ENCODE assay signal across 16 cellular contexts in the genomic region with DNA sequence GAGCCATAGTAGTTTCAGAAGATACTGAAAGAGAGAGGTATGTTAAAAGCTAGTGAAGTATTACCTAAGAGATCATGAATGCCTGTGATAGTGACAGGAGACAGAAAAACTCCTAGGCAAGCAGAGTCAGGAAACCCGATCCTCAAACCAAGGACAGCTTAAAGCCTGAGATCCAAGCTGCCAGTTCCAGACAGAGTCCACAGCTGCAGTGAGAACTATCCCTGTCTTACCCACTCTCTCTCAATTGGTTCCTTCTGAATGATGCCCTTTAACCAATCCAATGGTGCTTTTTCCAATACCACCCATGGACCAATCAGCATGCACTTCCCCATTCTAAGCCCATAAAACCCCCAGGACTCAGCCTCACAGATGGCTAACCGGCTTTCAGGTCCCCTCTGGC.
DNase-seq lines count a peak whose midpoint lies in the region; ATAC-seq, FAIRE-seq and TF ChIP-seq lines count a peak whose summit lies in the region.
"Had no signal": no experiment of that assay in that cellular context is flagged by ENCODE, and none has a peak within 500 bp of the region (broad histone marks: within the 10 kb centered on the region; RNA-seq: fewer than 3 reads in every experiment).

No MANE protein-coding gene starts in this region.

- no peak overlapping the region for H3K18ac ChIP-seq in H1 (ENCODE audit: extremely low read depth, low read length)

- no peaks in the 10 kb centered on the region for H4K20me1 ChIP-seq in GM23338 (replicated peaks; ENCODE audit: insufficient read depth)
- H4K20me1 ChIP-seq in Karpas-422 (ENCODE audit: insufficient read depth, low read depth, low read length), result no peaks in the 10 kb centered on the region
- no peaks in the 10 kb centered on the region for H4K20me1 ChIP-seq in H1 (replicated peaks in 1 of 2; ENCODE audit: control insufficient read depth in 1 of 2, insufficient read depth in 2 of 2, low read length in 2 of 2)

- TF ChIP-seq POLR2A in H1 (IDR thresholded peaks at IDR 0.05; ENCODE audit: control extremely low read depth in 1 of 2, low read depth in 2 of 2, low read length in 2 of 2), result no peak

- in situ Hi-C loops in ACHN (cut with HindIII; ENCODE audit: low pct_ligation_motif_present, low pct_unique_long_range_greater_than_20kb, low sequenced_read_pairs), result no loop called here

- no peak overlapping the region for H2BK15ac ChIP-seq in H1 (ENCODE audit: low read length)

- no peaks in the 10 kb centered on the region for H3F3A ChIP-seq in GM23338 (replicated peaks; ENCODE audit: low read depth)

- H2AK5ac ChIP-seq in H1 (ENCODE audit: low read depth, low read length), result no peak overlapping the region

- no peak overlapping the region for H3K4me3 Mint-ChIP-seq in GM23338
- H3K4me3 Mint-ChIP-seq in nephron progenitor cell, result no peak overlapping the region
- H3K4me3 Mint-ChIP-seq: CD14-positive monocyte had no signal

- H2AFZ ChIP-seq in GM23338 (0 out of 2 replicates have a peak overlapping the region, but pooled peaks have one; percentile 45), Karpas-422 (ENCODE audit: low read length) (peak overlapping the region; percentile 67; the same call in 1 of the 2 replicates), H1 (ENCODE audit: low read length) (peak overlapping the region; percentile 87; the same call in 1 of the 2 replicates)

- H4K91ac ChIP-seq in H1 (replicated peaks; ENCODE audit: insufficient read length, low read length), result no peak overlapping the region

- no peak overlapping the region for H2BK20ac ChIP-seq in H1 (ENCODE audit: low read length)

- TF ChIP-seq CTCF in GM23338 (conservative IDR thresholded peaks at IDR 0.05; ENCODE audit: low read depth in 2 of 2) (no peak), H1 (IDR thresholded peaks at IDR 0.05; ENCODE audit: control extremely low read depth in 1 of 3, insufficient read depth in 1 of 3, low read depth in 1 of 3, low read length in 3 of 3) (no peak), nephron progenitor cell (IDR thresholded peaks at IDR 0.05) (no peak), tibial artery (IDR thresholded peaks at IDR 0.05) (no peak)

- no peak overlapping the region for H2BK12ac ChIP-seq in H1 (ENCODE audit: low read depth, low read length)

- H3K79me2 ChIP-seq in GM23338 (replicated peaks; ENCODE audit: insufficient read depth) (no peaks in the 10 kb centered on the region), Karpas-422 (ENCODE audit: low read length) (no peaks in the 10 kb centered on the region), H1 (ENCODE audit: control insufficient read depth in 1 of 2, insufficient read depth in 2 of 2, low read length in 2 of 2) (no peaks in the 10 kb centered on the region)

- intact Hi-C loops in tibial artery (cut with DNase I; ENCODE audit: low total_unique reads), result no loop called here

- H3K27ac ChIP-seq in GM23338 (ENCODE audit: low read depth) (no peak overlapping the region), Karpas-422 (ENCODE audit: low read length) (no peak overlapping the region), H1 (ENCODE audit: low read depth, low read length) (no peak overlapping the region), tibial artery (no peak overlapping the region)

- no peaks in the 10 kb centered on the region for H3K23me2 ChIP-seq in H1 (ENCODE audit: low read depth, low read length)

- no peak overlapping the region for H3K9ac ChIP-seq in Karpas-422 (ENCODE audit: low read length)
- H3K9ac ChIP-seq in H1 (replicated peaks in 1 of 4; ENCODE audit: extremely low read depth in 1 of 4, low read depth in 3 of 4, low read length in 3 of 4), result no peak overlapping the region

- no peak overlapping the region for H3K4me3 ChIP-seq in GM23338
- H3K4me3 ChIP-seq in Karpas-422 (ENCODE audit: low read length), result no peak overlapping the region
- no peak overlapping the region for H3K4me3 ChIP-seq in H1 (ENCODE audit: extremely low read depth in 1 of 4, insufficient read depth in 2 of 4, low read depth in 3 of 4, low read length in 4 of 4)
- no peak overlapping the region for H3K4me3 ChIP-seq in tibial artery
- H3K4me3 ChIP-seq: K562 had no signal

- no peak overlapping the region for H4K5ac ChIP-seq in H1 (ENCODE audit: insufficient read length, low read depth, low read length)

- peak; percentile 32 for FAIRE-seq in H1 (lab: Jason Lieb, UNC)
- FAIRE-seq: K562 had no signal

- H2BK5ac ChIP-seq in H1 (ENCODE audit: low read depth, low read length), result no peak overlapping the region

- no peaks in the 10 kb centered on the region for H3K4me1 Mint-ChIP-seq in GM23338
- peaks cover 10% of the 10 kb centered on the region for H3K4me1 Mint-ChIP-seq in nephron progenitor cell
- H3K4me1 Mint-ChIP-seq: CD14-positive monocyte had no signal

- no peaks in the 10 kb centered on the region for H3K79me1 ChIP-seq in H1 (ENCODE audit: low read depth, low read length)

- TF ChIP-seq EP300 in H1 (IDR thresholded peaks at IDR 0.05; ENCODE audit: borderline replicate concordance in 1 of 2, low read depth in 2 of 2, low read length in 2 of 2), result no peak

- H3K27ac Mint-ChIP-seq in GM23338, result no peak overlapping the region
- H3K27ac Mint-ChIP-seq in nephron progenitor cell, result peak overlapping the region; percentile 52
- H3K27ac Mint-ChIP-seq: CD14-positive monocyte had no signal

- no peaks in the 10 kb centered on the region for H3K9me2 ChIP-seq in GM23338 (ENCODE audit: insufficient read depth)
- no peaks in the 10 kb centered on the region for H3K9me2 ChIP-seq in Karpas-422 (replicated peaks; ENCODE audit: insufficient read depth, low read length)

- no peak overlapping the region for H3K4ac ChIP-seq in H1 (replicated peaks; ENCODE audit: insufficient read length, low read depth, low read length)

- no peak for TF ChIP-seq RAD21 in H1 (IDR thresholded peaks at IDR 0.05 in 1 of 2, conservative IDR thresholded peaks at IDR 0.05 in 1 of 2; ENCODE audit: low read depth in 2 of 2, low read length in 2 of 2)

- H3K27me3 Mint-ChIP-seq in GM23338 (ENCODE audit: insufficient read depth, low read depth, poor library complexity) (no peaks in the 10 kb centered on the region), nephron progenitor cell (ENCODE audit: low read depth, poor library complexity) (no peaks in the 10 kb centered on the region)

- no peak overlapping the region for H2BK120ac ChIP-seq in H1 (replicated peaks; ENCODE audit: low read depth, low read length)

- peak; percentile 41; the same call in 1 of the 3 replicates for ATAC-seq in GM23338
- ATAC-seq: K562, Panc1 had no signal

- H3K9me3 Mint-ChIP-seq in GM23338 (no peaks in the 10 kb centered on the region; the same call in 2 of the 3 replicates), nephron progenitor cell (peaks cover under 1% of the 10 kb centered on the region)

- no peak overlapping the region for H3K56ac ChIP-seq in H1 (replicated peaks; ENCODE audit: insufficient read length, low read depth, low read length)

- WGBS in H1 (ENCODE audit: extremely low coverage in 1 of 2, insufficient coverage in 1 of 2, insufficient read length in 1 of 2, insufficient replicate concordance in 2 of 2, low coverage in 1 of 2, low lambda C conversion rate in 2 of 2, missing lambda C conversion rate in 1 of 2), 2 experiments, result 86% methylated on average over 2 of the region's 2 CpGs; no CpG with 5 or more reads in 1 of the 2 experiments

- DNase-seq in GM23338 (ENCODE audit: low spot score), result peak; percentile 19
- DNase-seq in Karpas-422, result no peak
- DNase-seq in H1 (ENCODE audit: low read depth in 1 of 2, low spot score in 2 of 2), result no peak
- peak; percentile 7 for DNase-seq in nephron progenitor cell
- DNase-seq in NAMALWA (ENCODE audit: low spot score), result no peak
- DNase-seq in tibial artery, result no peak
- DNase-seq in ACHN, result no peak
- DNase-seq: AML-193, DMS153, NCI-H1092, NCI-H1694 treated with DMSO at 0.1 percent for 48 hours, NCI-H510A, NCI-H774 had no signal

- no peaks in the 10 kb centered on the region for H3K36me3 ChIP-seq in GM23338 (ENCODE audit: insufficient read depth)
- H3K36me3 ChIP-seq in Karpas-422 (ENCODE audit: insufficient read depth, low read length), result no peaks in the 10 kb centered on the region
- no peaks in the 10 kb centered on the region for H3K36me3 ChIP-seq in H1 (ENCODE audit: control insufficient read depth in 2 of 4, insufficient read depth in 4 of 4, low read length in 3 of 4)
- no peaks in the 10 kb centered on the region for H3K36me3 ChIP-seq in tibial artery

- H3K9me3 ChIP-seq in Karpas-422 (ENCODE audit: low read length) (peaks cover under 1% of the 10 kb centered on the region; the same call in 1 of the 2 replicates), H1 (ENCODE audit: insufficient read depth in 2 of 2, low read depth in 1 of 2, low read length in 1 of 2) (no peaks in the 10 kb centered on the region), tibial artery (peaks cover 0 to under 1% (median 0%) of the 10 kb centered on the region in 3 donors)

- no peak overlapping the region for H4K8ac ChIP-seq in H1 (ENCODE audit: extremely low read depth, insufficient read depth, low read length)

- POLR2A ChIA-PET in H1 (lab: Charles Lee; ENCODE audit: partially characterized antibody), result no interaction called here

- H3K4me2 ChIP-seq in GM23338 (no peak overlapping the region), Karpas-422 (ENCODE audit: low read depth, low read length, poor library complexity, severe bottlenecking) (no peak overlapping the region), H1 (ENCODE audit: insufficient read depth in 1 of 2, low read depth in 2 of 2, low read length in 2 of 2) (no peak overlapping the region)

- no peaks in the 10 kb centered on the region for H3K4me1 ChIP-seq in GM23338 (ENCODE audit: insufficient read depth)
- no peaks in the 10 kb centered on the region for H3K4me1 ChIP-seq in Karpas-422 (ENCODE audit: low read length)
- H3K4me1 ChIP-seq in H1 (replicated peaks in 1 of 4; ENCODE audit: control insufficient read depth in 3 of 4, insufficient read depth in 4 of 4, low read length in 3 of 4), result no peaks in the 10 kb centered on the region
- no peaks in the 10 kb centered on the region for H3K4me1 ChIP-seq in tibial artery

- no peak overlapping the region for H3K14ac ChIP-seq in H1 (ENCODE audit: insufficient read length)

- H3K36me3 Mint-ChIP-seq in GM23338 (ENCODE audit: low read depth), result no peaks in the 10 kb centered on the region
- no peaks in the 10 kb centered on the region for H3K36me3 Mint-ChIP-seq in nephron progenitor cell (ENCODE audit: low read depth)
- H3K36me3 Mint-ChIP-seq: CD14-positive monocyte had no signal

- no peaks in the 10 kb centered on the region for H3K27me3 ChIP-seq in GM23338 (ENCODE audit: insufficient read depth)
- H3K27me3 ChIP-seq in Karpas-422 (ENCODE audit: low read length), result no peaks in the 10 kb centered on the region
- no peaks in the 10 kb centered on the region for H3K27me3 ChIP-seq in H1 (replicated peaks in 1 of 4; ENCODE audit: control insufficient read depth in 3 of 4, extremely low read depth in 1 of 4, insufficient read depth in 3 of 4, low read length in 3 of 4)
- H3K27me3 ChIP-seq in tibial artery, result no peaks in the 10 kb centered on the region

- CTCF ChIA-PET in H1 (lab: Charles Lee; ENCODE audit: partially characterized antibody), result interaction anchor here (1.2 kb wide), 1 partner anchor 13 kb away, joined by 4 read pairs; no protein-coding TSS in a partner anchor

- H3K23ac ChIP-seq in H1 (ENCODE audit: insufficient read length), result no peak overlapping the region

TF ChIP-seq in GM23338, 12 proteins besides CTCF, POLR2A, EP300 and RAD21 (continues in another document):
- TF ChIP-seq EZH2 (IDR thresholded peaks at IDR 0.05; ENCODE audit: low read depth, unreplicated experiment), result no peak

Comparison
In these comparisons a context has a peak if more than half of its experiments do, and no peak if none do; other contexts are left out.
1. DNase-seq: peak in GM23338 (single experiment) and nephron progenitor cell (single experiment); none in Karpas-422 (single experiment), H1 (0 of 2), NAMALWA (single experiment), tibial artery (0 of 2) and ACHN (single experiment).
2. Peak in every context shown above with its lines, with median percentiles within 50 percentile points of each other: H2AFZ ChIP-seq.